Comparison of ENCODE assay signal across 15 cellular contexts in the genomic region with DNA sequence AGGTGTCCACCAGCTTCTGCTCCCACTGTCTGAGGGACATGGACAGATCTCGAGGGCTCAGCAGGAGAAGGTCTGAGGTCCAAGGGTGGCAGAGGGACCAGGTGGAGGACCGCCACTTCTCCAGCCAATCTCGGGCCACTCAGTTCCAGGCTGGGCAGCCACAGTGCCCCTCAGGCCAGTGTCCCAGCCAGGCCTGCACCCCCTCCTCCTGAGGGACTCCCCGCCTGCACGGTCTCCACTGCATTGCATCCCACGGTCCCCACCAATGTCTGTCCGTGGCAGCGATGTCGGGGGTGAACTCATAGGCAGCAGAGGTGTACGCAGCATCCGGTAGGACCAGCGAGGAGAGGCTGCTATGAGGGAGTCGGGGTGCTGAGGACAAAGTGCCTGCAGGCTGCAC.
"Had no signal": no experiment of that assay in that cellular context is flagged by ENCODE, and none has a peak within 500 bp of the region (broad histone marks: within the 10 kb centered on the region; RNA-seq: fewer than 3 reads in every experiment).

No MANE protein-coding gene starts in this region.

- ATAC-seq: activated CD8-positive, alpha-beta memory T cell treated with anti-CD3 and anti-CD28 coated beads, Interleukin-2, amount 10 ng/mL, durations not matched to agents 7 days and 5 days had no signal

- H3K27me3 ChIP-seq: brain microvascular endothelial cell, ovary, SJSA1 had no signal

- H3K36me3 ChIP-seq: brain microvascular endothelial cell, ovary, SJSA1 had no signal

- H3K4me3 ChIP-seq: ovary, SJSA1 had no signal

- DNase-seq: activated CD4-positive, alpha-beta memory T cell treated with anti-CD3 and anti-CD28 coated beads for 36 hours; activated CD8-positive, alpha-beta memory T cell treated with anti-CD3 and anti-CD28 coated beads, Interleukin-2, amount 10 ng/mL, durations not matched to agents 7 days and 5 days; activated effector memory CD4-positive, alpha-beta T cell treated with anti-CD3 and anti-CD28 coated beads, Interleukin-2, amount 50 U/mL, for 16 hours; activated T-cell treated with anti-CD3 and anti-CD28 coated beads, Interleukin-2, amount 50 U/mL, for 48 hours; brain microvascular endothelial cell; effector memory CD4-positive, alpha-beta T cell; foreskin melanocyte; kidney glomerular epithelial cell; stimulated activated CD4-positive, alpha-beta T cell treated with anti-CD3 and anti-CD28 coated beads, Interleukin-15, amount 100 ng/mL, for 24 hours; stimulated activated CD4-positive, alpha-beta T cell treated with anti-CD3 and anti-CD28 coated beads, Interleukin-4, amount 100 ng/mL, for 24 hours; stimulated activated naive CD4-positive, alpha-beta T cell treated with Interleukin-2 at 50 U/mL for 16 hours; substantia nigra; SW 1271 had no signal

- H3K4me1 ChIP-seq: SJSA1 had no signal

- H3K27ac ChIP-seq: brain microvascular endothelial cell, ovary, SJSA1 had no signal

- H3K9me3 ChIP-seq: ovary, SJSA1 had no signal
